13 cellular contexts compared by ENCODE assay signal in genomic region chrX:31279359-31279758, GRCh38.
DNase-seq lines count a peak whose midpoint lies in the region; ATAC-seq, FAIRE-seq and TF ChIP-seq lines count a peak whose summit lies in the region.
"Had no signal": no experiment of that assay in that cellular context is flagged by ENCODE, and none has a peak within 500 bp of the region (broad histone marks: within the 10 kb centered on the region; RNA-seq: fewer than 3 reads in every experiment).

No MANE protein-coding gene starts in this region.

- H3K27ac ChIP-seq in astrocyte (ENCODE audit: low read depth, low read length) (no peak overlapping the region), HepG2 (ENCODE audit: extremely low read length, insufficient read depth, low read length) (no peak overlapping the region)

- H3K4me3 ChIP-seq in BJ (ENCODE audit: low read depth, low read length) = no peak overlapping the region
- H3K4me3 ChIP-seq in astrocyte (ENCODE audit: insufficient read depth, low read depth, low read length) = no peak overlapping the region
- H3K4me3 ChIP-seq in HepG2 (replicated peaks in 1 of 3; ENCODE audit: insufficient read depth in 1 of 3, low read depth in 2 of 3, low read length in 3 of 3) = no peak overlapping the region
- H3K4me3 ChIP-seq in H7 (ENCODE audit: insufficient read depth, low read depth, low read length) = no peak overlapping the region

- POLR2A ChIA-PET in BJ (lab: Charles Lee) (no interaction called here), HepG2 (lab: Yijun Ruan, JAX) (no interaction called here)

- TF ChIP-seq CTCF in BJ (IDR thresholded peaks at IDR 0.05; ENCODE audit: insufficient read depth, low read depth, low read length) = peak; percentile 45; the same call in 1 of the 2 replicates
- peak; percentile 59 for TF ChIP-seq CTCF in HFFc6 (IDR thresholded peaks at IDR 0.05)
- peak; percentile 29 for TF ChIP-seq CTCF in astrocyte (IDR thresholded peaks at IDR 0.05; ENCODE audit: insufficient read depth, low read depth, low read length)
- TF ChIP-seq CTCF in HepG2 (CRISPR knock-in tag; IDR thresholded peaks at IDR 0.05) = peak; percentile 64

- H2AFZ ChIP-seq in astrocyte (ENCODE audit: low read depth, low read length) = no peak overlapping the region
- H2AFZ ChIP-seq in HepG2 (ENCODE audit: low read length) = no peak overlapping the region

- no CpG with 5 or more reads among the region's 2 CpGs for WGBS in HepG2 (ENCODE audit: low lambda C conversion rate)

- H3K9me3 Mint-ChIP-seq in HFFc6 (no peaks in the 10 kb centered on the region), astrocyte (ENCODE audit: unreplicated experiment) (no peaks in the 10 kb centered on the region)

- no TSS peak for BruUV-seq in HepG2 (replicated peaks; lab: Mats Ljungman, UMichigan)

- TF ChIP-seq RAD21 in HepG2 (CRISPR knock-in tag; IDR thresholded peaks at IDR 0.05) = 0 out of 2 replicates have a peak, but pooled peaks have one; percentile 18

- peaks cover 12% of the 10 kb centered on the region for H3K4me1 Mint-ChIP-seq in HFFc6 (ENCODE audit: low read depth)
- H3K4me1 Mint-ChIP-seq in astrocyte (ENCODE audit: low read depth, unreplicated experiment) = no peaks in the 10 kb centered on the region
- H3K4me1 Mint-ChIP-seq: nephron had no signal

- ATAC-seq in HepG2 = peak; percentile 93
- ATAC-seq in GM19455 (IDR thresholded peaks at IDR 0.05; ENCODE audit: unreplicated experiment) = no peak

- H3K27me3 Mint-ChIP-seq in HFFc6 (ENCODE audit: insufficient read depth) (no peaks in the 10 kb centered on the region), astrocyte (ENCODE audit: low read depth, unreplicated experiment) (no peaks in the 10 kb centered on the region)
- H3K27me3 Mint-ChIP-seq: activated naive CD8-positive, alpha-beta T cell had no signal

- intact Hi-C loops in HepG2 (cut with micrococcal nuclease; ENCODE audit: unreplicated experiment) = loop anchor here (1.0 to 5.0 kb wide), 2 partner anchors 145 to 383 kb away; no protein-coding TSS in a partner anchor

- TF ChIP-seq EP300 in HepG2 (IDR thresholded peaks at IDR 0.05; ENCODE audit: low read depth in 2 of 2, low read length in 2 of 2) (no peak), HepG2 (CRISPR knock-in tag; IDR thresholded peaks at IDR 0.05; ENCODE audit: borderline replicate concordance) (no peak)

- DNase-seq in BJ (ENCODE audit: low read depth) (no peak), HFFc6 (peak; percentile 9), astrocyte (ENCODE audit: low read depth) (no peak), HepG2 (ENCODE audit: low spot score) (peak; percentile 18), NCI-H187 treated with DMSO at 0.1 percent for 48 hours (lab: John Stamatoyannopoulos, UW) (no peak), H7 (no peak), SW480 (ENCODE audit: low spot score) (no peak)
- DNase-seq: DMS153, NCI-H2029 had no signal

- H3K9ac ChIP-seq in astrocyte (ENCODE audit: low read length) = no peak overlapping the region
- no peak overlapping the region for H3K9ac ChIP-seq in HepG2 (ENCODE audit: insufficient read depth, low read depth, low read length)

- H4K20me1 ChIP-seq in astrocyte (ENCODE audit: insufficient read depth, low read length) = no peaks in the 10 kb centered on the region
- H4K20me1 ChIP-seq in HepG2 (ENCODE audit: insufficient read depth, low read length) = no peaks in the 10 kb centered on the region

- no peaks in the 10 kb centered on the region for H3K4me1 ChIP-seq in astrocyte (ENCODE audit: insufficient read depth, low read length)
- H3K4me1 ChIP-seq in HepG2 (ENCODE audit: insufficient read depth, low read length) = no peaks in the 10 kb centered on the region

- no peaks in the 10 kb centered on the region for H3K79me2 ChIP-seq in astrocyte (ENCODE audit: insufficient read depth, low read length)
- no peaks in the 10 kb centered on the region for H3K79me2 ChIP-seq in HepG2 (ENCODE audit: insufficient read depth, low read length)

- in situ Hi-C loops in HepG2 (cut with HindIII; ENCODE audit: extremely low pct_ligation_motif_present, low pct_unique_long_range_greater_than_20kb) = no loop called here

- CTCF ChIA-PET in BJ (lab: Yijun Ruan, JAX) = interaction anchor here (0.7 to 2.3 kb wide), 6 partner anchors 17 to 378 kb away, joined by 3 to 7 read pairs (median 3); no protein-coding TSS in a partner anchor
- CTCF ChIA-PET in HepG2 (lab: Yijun Ruan, JAX; ENCODE audit: low intra/inter-chr PET ratio, low total read pairs) = interaction anchor here (2.0 kb wide), 1 partner anchor 145 kb away, joined by 10 read pairs; no protein-coding TSS in a partner anchor

- no peaks in the 10 kb centered on the region for H3K36me3 ChIP-seq in BJ (ENCODE audit: control insufficient read depth, insufficient read depth, low read length)
- no peaks in the 10 kb centered on the region for H3K36me3 ChIP-seq in astrocyte (ENCODE audit: insufficient read depth, low read length)
- H3K36me3 ChIP-seq in HepG2 (replicated peaks in 1 of 2; ENCODE audit: control insufficient read depth in 1 of 2, insufficient read depth in 2 of 2, low read length in 2 of 2) = no peaks in the 10 kb centered on the region
- no peaks in the 10 kb centered on the region for H3K36me3 ChIP-seq in H7 (replicated peaks; ENCODE audit: control insufficient read depth, insufficient read depth, low read length)

- no peak overlapping the region for H3K4me3 Mint-ChIP-seq in HFFc6
- H3K4me3 Mint-ChIP-seq in astrocyte (ENCODE audit: unreplicated experiment) = no peak overlapping the region
- H3K4me3 Mint-ChIP-seq: activated naive CD8-positive, alpha-beta T cell; nephron had no signal

- H3K9me3 ChIP-seq in astrocyte (ENCODE audit: insufficient read depth, low read depth, low read length) (no peaks in the 10 kb centered on the region), HepG2 (ENCODE audit: low read length) (no peaks in the 10 kb centered on the region)

- no peak for TF ChIP-seq POLR2A in HepG2 (IDR thresholded peaks at IDR 0.05; ENCODE audit: insufficient read depth in 1 of 2, low read depth in 2 of 2, low read length in 2 of 2)

- H3K4me2 ChIP-seq in astrocyte (ENCODE audit: low read length) = no peak overlapping the region
- no peak overlapping the region for H3K4me2 ChIP-seq in HepG2 (ENCODE audit: low read depth, low read length)

- H3K27ac Mint-ChIP-seq in HFFc6 (no peak overlapping the region; the same call in 1 of the 2 replicates), astrocyte (ENCODE audit: unreplicated experiment) (no peak overlapping the region)
- H3K27ac Mint-ChIP-seq: activated naive CD8-positive, alpha-beta T cell; nephron had no signal

- no peaks in the 10 kb centered on the region for H3K27me3 ChIP-seq in BJ (ENCODE audit: control insufficient read depth, insufficient read depth, low read length)
- no peaks in the 10 kb centered on the region for H3K27me3 ChIP-seq in astrocyte (ENCODE audit: insufficient read depth, low read length)
- H3K27me3 ChIP-seq in HepG2 (ENCODE audit: control insufficient read depth in 1 of 2, insufficient read depth in 2 of 2, low read length in 2 of 2) = no peaks in the 10 kb centered on the region
- no peaks in the 10 kb centered on the region for H3K27me3 ChIP-seq in H7 (ENCODE audit: control insufficient read depth, insufficient read depth, low read length)

- H3K36me3 Mint-ChIP-seq in HFFc6 (ENCODE audit: low read depth) (no peaks in the 10 kb centered on the region), astrocyte (ENCODE audit: low read depth, unreplicated experiment) (no peaks in the 10 kb centered on the region)
- H3K36me3 Mint-ChIP-seq: activated naive CD8-positive, alpha-beta T cell had no signal

- FAIRE-seq in astrocyte (lab: Jason Lieb, UNC) = peak; percentile 88
- FAIRE-seq in HepG2 (lab: Jason Lieb, UNC) = peak; percentile 81
- FAIRE-seq: TTC549 had no signal

TF ChIP-seq in HepG2, 621 proteins besides CTCF, POLR2A, EP300 and RAD21:
- TF ChIP-seq SMYD3 (CRISPR knock-in tag; IDR thresholded peaks at IDR 0.05) = no peak
- peak; percentile 49 for TF ChIP-seq SMC3 (IDR thresholded peaks at IDR 0.05; ENCODE audit: low read length)
- TF ChIP-seq KDM2A (CRISPR knock-in tag; IDR thresholded peaks at IDR 0.05; ENCODE audit: borderline replicate concordance, low read depth) = no peak
- TF ChIP-seq ZNF644 (CRISPR knock-in tag; IDR thresholded peaks at IDR 0.05; ENCODE audit: low read depth) = 0 out of 2 replicates have a peak, but pooled peaks have one; percentile 11
- TF ChIP-seq STAG1 (CRISPR knock-in tag; IDR thresholded peaks at IDR 0.05) = peak; percentile 74
TF ChIP-seq in HepG2: peak in this region for 3.

Comparison
In these comparisons a context has a peak if more than half of its experiments do, and no peak if none do; other contexts are left out.
1. DNase-seq: peak in HFFc6 (single experiment) and HepG2 (single experiment); none in BJ (single experiment), astrocyte (single experiment), NCI-H187 treated with DMSO at 0.1 percent for 48 hours (single experiment), H7 (single experiment) and SW480 (single experiment).
2. Peak in every context shown above with its lines, with median percentiles within 50 percentile points of each other: CTCF ChIP-seq.